Comparison of ENCODE assay signal across 31 cellular contexts in genomic region chr14:67405771-67406170, GRCh38. TPM values are rescaled to one million over a fixed set of nuclear protein-coding genes. Genes with fewer than 3 reads are reported as not detected.
"Had no signal": no experiment of that assay in that cellular context is flagged by ENCODE, and none has a peak within 500 bp of the region (broad histone marks: within the 10 kb centered on the region; RNA-seq: fewer than 3 reads in every experiment).

No MANE protein-coding gene starts in this region.

- H3K27ac ChIP-seq: left lung, lower lobe of right lung, neural progenitor cell, neutrophil, parathyroid adenoma, right atrium auricular region, right lobe of liver, tibial nerve, vagina had no signal

- H3K4me3 ChIP-seq: left lung, lower lobe of right lung, neural progenitor cell, right atrium auricular region, right lobe of liver, smooth muscle cell, tibial nerve, vagina had no signal

- H3K36me3 ChIP-seq: left lung, lower lobe of right lung, neural progenitor cell, neutrophil, right atrium auricular region, right lobe of liver, tibial nerve, vagina had no signal

- DNase-seq: hippocampal formation; kidney glomerular epithelial cell; left cardiac atrium; left lung; lower lobe of right lung; mammary epithelial cell; mesenchymal stem cell; naive B cell; natural killer cell; nephron progenitor cell; occipital lobe; stimulated activated CD4-positive, alpha-beta T cell treated with anti-CD3 and anti-CD28 coated beads, Interleukin-1b, Interleukin-23, amount 100 ng/mL, for 48 hours; stimulated activated CD4-positive, alpha-beta T cell treated with anti-CD3 and anti-CD28 coated beads, Interleukin-2, amount 100 ng/mL, for 48 hours; stimulated activated CD4-positive, alpha-beta T cell treated with anti-CD3 and anti-CD28 coated beads, Interleukin-4, amount 100 ng/mL, for 4 hours; stimulated activated CD8-positive, alpha-beta memory T cell treated with anti-CD3 and anti-CD28 coated beads, Interleukin-4, amount 100 ng/mL, for 48 hours; stimulated activated naive CD4-positive, alpha-beta T cell treated with Interleukin-2 at 50 U/mL for 16 hours; stimulated activated naive CD8-positive, alpha-beta T cell treated with anti-CD3 and anti-CD28 coated beads, Interleukin-15, amount 100 ng/mL, for 72 hours; substantia nigra had no signal

- ATAC-seq: left cardiac atrium; left lung; lower lobe of right lung; natural killer cell; right lobe of liver; stimulated activated memory B cell treated with anti-CD40 and anti-IgM and Interleukin-4, amounts not matched to agents 10 μg/mL and 1 μg/mL and 100 μg/mL, for 72 hours; stimulated activated naive CD8-positive, alpha-beta T cell treated with anti-CD3 and anti-CD28 coated beads, Interleukin-15, amount 100 ng/mL, for 72 hours had no signal

- H3K27me3 ChIP-seq: left lung, neural progenitor cell, right atrium auricular region, right lobe of liver, tibial nerve, vagina had no signal

- H3K4me1 ChIP-seq: left lung, lower lobe of right lung, neural progenitor cell, parathyroid adenoma, right atrium auricular region, right lobe of liver, tibial nerve, vagina had no signal

- H3K9me3 ChIP-seq: left lung, lower lobe of right lung, neutrophil, right atrium auricular region, right lobe of liver, tibial nerve, vagina had no signal

- FAIRE-seq: keratinocyte had no signal

RNA-seq across cellular contexts. Expression of gene PLEK2, which starts 6.2 kb away (rescaled TPM):
- total RNA-seq: mesothelial cell of epicardium, natural killer cell, osteocyte, temporal lobe had no signal
